Comparison of ENCODE assay signal across 1 cellular context in the genomic region with DNA sequence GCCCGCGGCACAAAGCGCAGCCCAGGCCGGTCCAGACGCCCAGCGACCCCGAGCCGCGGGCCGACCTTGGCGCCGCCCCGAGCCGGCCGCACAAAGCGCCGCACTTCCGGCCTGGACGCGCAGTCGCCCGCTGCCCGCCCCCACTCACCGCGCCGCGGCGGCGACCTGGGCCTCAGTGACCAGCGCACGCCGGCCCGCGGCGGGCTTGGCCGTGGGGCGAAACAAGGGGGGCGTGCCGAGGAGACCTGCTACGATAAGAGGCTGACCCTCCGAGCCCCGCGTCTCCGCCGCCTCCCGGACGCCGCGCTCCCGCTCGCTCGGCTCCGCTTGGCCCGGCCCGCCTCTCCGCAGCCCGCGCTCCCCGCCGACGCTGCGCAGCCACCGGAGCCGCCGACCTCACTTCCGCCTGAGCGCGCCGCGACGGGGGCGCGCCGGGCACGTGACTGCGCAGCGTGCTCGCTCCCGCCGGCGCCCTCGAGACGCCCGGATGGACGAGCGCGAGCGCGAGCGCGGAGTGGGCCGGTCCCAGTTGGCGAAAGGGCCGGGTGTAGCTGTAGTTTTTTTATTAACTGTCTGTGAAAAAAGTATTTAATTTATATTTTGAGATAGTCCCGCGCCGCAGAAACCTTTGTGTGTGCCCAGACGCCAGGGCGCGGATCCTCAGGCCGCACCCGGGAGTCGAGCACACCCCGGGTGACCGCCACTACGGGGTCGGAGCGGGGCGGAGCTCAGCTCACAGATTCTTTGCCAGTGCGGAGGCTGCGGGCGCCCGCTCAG.
TF ChIP-seq lines count a peak whose summit lies in the region.

A gene with protein sequence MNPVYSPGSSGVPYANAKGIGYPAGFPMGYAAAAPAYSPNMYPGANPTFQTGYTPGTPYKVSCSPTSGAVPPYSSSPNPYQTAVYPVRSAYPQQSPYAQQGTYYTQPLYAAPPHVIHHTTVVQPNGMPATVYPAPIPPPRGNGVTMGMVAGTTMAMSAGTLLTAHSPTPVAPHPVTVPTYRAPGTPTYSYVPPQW (minus strand): TSS at position 395 of the 777 bp plus-strand sequence. CDS start 10,814 bp downstream, outside the sequence.

TF ChIP-seq in K562, 482 proteins besides CTCF, POLR2A, EP300 and RAD21 (continued from another document and continues in another):
- TF ChIP-seq, protein P1, sequence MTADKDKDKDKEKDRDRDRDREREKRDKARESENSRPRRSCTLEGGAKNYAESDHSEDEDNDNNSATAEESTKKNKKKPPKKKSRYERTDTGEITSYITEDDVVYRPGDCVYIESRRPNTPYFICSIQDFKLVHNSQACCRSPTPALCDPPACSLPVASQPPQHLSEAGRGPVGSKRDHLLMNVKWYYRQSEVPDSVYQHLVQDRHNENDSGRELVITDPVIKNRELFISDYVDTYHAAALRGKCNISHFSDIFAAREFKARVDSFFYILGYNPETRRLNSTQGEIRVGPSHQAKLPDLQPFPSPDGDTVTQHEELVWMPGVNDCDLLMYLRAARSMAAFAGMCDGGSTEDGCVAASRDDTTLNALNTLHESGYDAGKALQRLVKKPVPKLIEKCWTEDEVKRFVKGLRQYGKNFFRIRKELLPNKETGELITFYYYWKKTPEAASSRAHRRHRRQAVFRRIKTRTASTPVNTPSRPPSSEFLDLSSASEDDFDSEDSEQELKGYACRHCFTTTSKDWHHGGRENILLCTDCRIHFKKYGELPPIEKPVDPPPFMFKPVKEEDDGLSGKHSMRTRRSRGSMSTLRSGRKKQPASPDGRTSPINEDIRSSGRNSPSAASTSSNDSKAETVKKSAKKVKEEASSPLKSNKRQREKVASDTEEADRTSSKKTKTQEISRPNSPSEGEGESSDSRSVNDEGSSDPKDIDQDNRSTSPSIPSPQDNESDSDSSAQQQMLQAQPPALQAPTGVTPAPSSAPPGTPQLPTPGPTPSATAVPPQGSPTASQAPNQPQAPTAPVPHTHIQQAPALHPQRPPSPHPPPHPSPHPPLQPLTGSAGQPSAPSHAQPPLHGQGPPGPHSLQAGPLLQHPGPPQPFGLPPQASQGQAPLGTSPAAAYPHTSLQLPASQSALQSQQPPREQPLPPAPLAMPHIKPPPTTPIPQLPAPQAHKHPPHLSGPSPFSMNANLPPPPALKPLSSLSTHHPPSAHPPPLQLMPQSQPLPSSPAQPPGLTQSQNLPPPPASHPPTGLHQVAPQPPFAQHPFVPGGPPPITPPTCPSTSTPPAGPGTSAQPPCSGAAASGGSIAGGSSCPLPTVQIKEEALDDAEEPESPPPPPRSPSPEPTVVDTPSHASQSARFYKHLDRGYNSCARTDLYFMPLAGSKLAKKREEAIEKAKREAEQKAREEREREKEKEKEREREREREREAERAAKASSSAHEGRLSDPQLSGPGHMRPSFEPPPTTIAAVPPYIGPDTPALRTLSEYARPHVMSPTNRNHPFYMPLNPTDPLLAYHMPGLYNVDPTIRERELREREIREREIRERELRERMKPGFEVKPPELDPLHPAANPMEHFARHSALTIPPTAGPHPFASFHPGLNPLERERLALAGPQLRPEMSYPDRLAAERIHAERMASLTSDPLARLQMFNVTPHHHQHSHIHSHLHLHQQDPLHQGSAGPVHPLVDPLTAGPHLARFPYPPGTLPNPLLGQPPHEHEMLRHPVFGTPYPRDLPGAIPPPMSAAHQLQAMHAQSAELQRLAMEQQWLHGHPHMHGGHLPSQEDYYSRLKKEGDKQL (CRISPR knock-in tag; IDR thresholded peaks at IDR 0.05; ENCODE audit: borderline replicate concordance) = no peak
- TF ChIP-seq SREBF1 (IDR thresholded peaks at IDR 0.05; ENCODE audit: borderline replicate concordance, low read depth, low read length) (no peak), CEBPG (CRISPR knock-in tag; IDR thresholded peaks at IDR 0.05) (no peak), CEBPG (tag; conservative IDR thresholded peaks at IDR 0.05 in 1 of 2, IDR thresholded peaks at IDR 0.05 in 1 of 2) (no peak), ZNF146 (CRISPR knock-in tag; IDR thresholded peaks at IDR 0.05; ENCODE audit: unreplicated experiment) (no peak), MYNN (IDR thresholded peaks at IDR 0.05) (no peak), MYNN (CRISPR knock-in tag; IDR thresholded peaks at IDR 0.05) (no peak), CBFA2T3 (IDR thresholded peaks at IDR 0.05) (no peak), ZNF274 (IDR thresholded peaks at IDR 0.05; ENCODE audit: borderline replicate concordance, low read depth, low read length) (no peak), ZNF324 (CRISPR knock-in tag; IDR thresholded peaks at IDR 0.05) (no peak), ZNF316 (IDR thresholded peaks at IDR 0.05) (no peak), SMARCA4 (IDR thresholded peaks at IDR 0.05) (no peak), CBX2 (IDR thresholded peaks at IDR 0.05; ENCODE audit: insufficient read depth, low read length, poor library complexity, severe bottlenecking) (no peak), BCOR (IDR thresholded peaks at IDR 0.05) (no peak), ESRRB (CRISPR knock-in tag; IDR thresholded peaks at IDR 0.05; ENCODE audit: borderline replicate concordance) (no peak), KDM5B (IDR thresholded peaks at IDR 0.05; ENCODE audit: insufficient replicate concordance, low read depth, low read length) (peak; percentile 77), STAG1 (CRISPR knock-in tag; IDR thresholded peaks at IDR 0.05; ENCODE audit: borderline replicate concordance) (no peak), EWSR1 (IDR thresholded peaks at IDR 0.05; ENCODE audit: borderline replicate concordance, low read depth, partially characterized antibody) (no peak), ETV6 (IDR thresholded peaks at IDR 0.05; ENCODE audit: borderline replicate concordance in 1 of 2, low read depth in 2 of 2, low read length in 1 of 2) (no peak), ETV6 (CRISPR knock-in tag; IDR thresholded peaks at IDR 0.05; ENCODE audit: borderline replicate concordance) (no peak), SRSF7 (optimal IDR thresholded peaks at IDR 0.05; ENCODE audit: low read depth, low read length) (no peak), XRCC5 (IDR thresholded peaks at IDR 0.05; ENCODE audit: low read depth, low read length) (no peak), ZNF232 (CRISPR knock-in tag; IDR thresholded peaks at IDR 0.05) (no peak), NCOA6 (IDR thresholded peaks at IDR 0.05) (0 out of 2 replicates have a peak, but pooled peaks have one; percentile 29), EGR1 (conservative IDR thresholded peaks at IDR 0.05) (no peak), KLF1 (tag; IDR thresholded peaks at IDR 0.05) (peak; percentile 84), ZNF408 (CRISPR knock-in tag; IDR thresholded peaks at IDR 0.05; ENCODE audit: low read depth) (no peak), ATF1 (CRISPR knock-in tag; IDR thresholded peaks at IDR 0.05) (no peak), ATF1 (tag; IDR thresholded peaks at IDR 0.05) (peak; percentile 59), ZNF551 (CRISPR knock-in tag; IDR thresholded peaks at IDR 0.05) (no peak), ZNF197 (CRISPR knock-in tag; IDR thresholded peaks at IDR 0.05; ENCODE audit: low read depth) (peak; percentile 95), SNIP1 (IDR thresholded peaks at IDR 0.05; ENCODE audit: low read depth) (no peak), GABPA (tag; conservative IDR thresholded peaks at IDR 0.05; ENCODE audit: low read depth) (peak; percentile 95), CSDE1 (IDR thresholded peaks at IDR 0.05) (no peak), ILK (tag; IDR thresholded peaks at IDR 0.05; ENCODE audit: borderline replicate concordance, low read depth) (no peak), CREM (IDR thresholded peaks at IDR 0.05; ENCODE audit: low read depth) (peak; percentile 81), TEAD1 (CRISPR knock-in tag; IDR thresholded peaks at IDR 0.05) (0 out of 4 replicates have a peak, but pooled peaks of 1 of the 2 experiments have one; percentile 55), JUNB (CRISPR knock-in tag; conservative IDR thresholded peaks at IDR 0.05) (no peak), HNRNPH1 (optimal IDR thresholded peaks at IDR 0.05; ENCODE audit: low read depth, low read length) (no peak), HNRNPK (IDR thresholded peaks at IDR 0.05; ENCODE audit: low read depth, low read length, poor library complexity, severe bottlenecking) (peak; percentile 32), CHD1 (IDR thresholded peaks at IDR 0.05; ENCODE audit: low read length) (no peak), ZNF695 (CRISPR knock-in tag; IDR thresholded peaks at IDR 0.05) (no peak), CBX1 (IDR thresholded peaks at IDR 0.05; ENCODE audit: low read depth) (peak; percentile 38; the same call in 1 of the 2 replicates)
- TF ChIP-seq, protein P2, sequence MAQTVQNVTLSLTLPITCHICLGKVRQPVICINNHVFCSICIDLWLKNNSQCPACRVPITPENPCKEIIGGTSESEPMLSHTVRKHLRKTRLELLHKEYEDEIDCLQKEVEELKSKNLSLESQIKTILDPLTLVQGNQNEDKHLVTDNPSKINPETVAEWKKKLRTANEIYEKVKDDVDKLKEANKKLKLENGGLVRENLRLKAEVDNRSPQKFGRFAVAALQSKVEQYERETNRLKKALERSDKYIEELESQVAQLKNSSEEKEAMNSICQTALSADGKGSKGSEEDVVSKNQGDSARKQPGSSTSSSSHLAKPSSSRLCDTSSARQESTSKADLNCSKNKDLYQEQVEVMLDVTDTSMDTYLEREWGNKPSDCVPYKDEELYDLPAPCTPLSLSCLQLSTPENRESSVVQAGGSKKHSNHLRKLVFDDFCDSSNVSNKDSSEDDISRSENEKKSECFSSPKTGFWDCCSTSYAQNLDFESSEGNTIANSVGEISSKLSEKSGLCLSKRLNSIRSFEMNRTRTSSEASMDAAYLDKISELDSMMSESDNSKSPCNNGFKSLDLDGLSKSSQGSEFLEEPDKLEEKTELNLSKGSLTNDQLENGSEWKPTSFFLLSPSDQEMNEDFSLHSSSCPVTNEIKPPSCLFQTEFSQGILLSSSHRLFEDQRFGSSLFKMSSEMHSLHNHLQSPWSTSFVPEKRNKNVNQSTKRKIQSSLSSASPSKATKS (CRISPR knock-in tag; IDR thresholded peaks at IDR 0.05) = no peak
- TF ChIP-seq, protein P3, sequence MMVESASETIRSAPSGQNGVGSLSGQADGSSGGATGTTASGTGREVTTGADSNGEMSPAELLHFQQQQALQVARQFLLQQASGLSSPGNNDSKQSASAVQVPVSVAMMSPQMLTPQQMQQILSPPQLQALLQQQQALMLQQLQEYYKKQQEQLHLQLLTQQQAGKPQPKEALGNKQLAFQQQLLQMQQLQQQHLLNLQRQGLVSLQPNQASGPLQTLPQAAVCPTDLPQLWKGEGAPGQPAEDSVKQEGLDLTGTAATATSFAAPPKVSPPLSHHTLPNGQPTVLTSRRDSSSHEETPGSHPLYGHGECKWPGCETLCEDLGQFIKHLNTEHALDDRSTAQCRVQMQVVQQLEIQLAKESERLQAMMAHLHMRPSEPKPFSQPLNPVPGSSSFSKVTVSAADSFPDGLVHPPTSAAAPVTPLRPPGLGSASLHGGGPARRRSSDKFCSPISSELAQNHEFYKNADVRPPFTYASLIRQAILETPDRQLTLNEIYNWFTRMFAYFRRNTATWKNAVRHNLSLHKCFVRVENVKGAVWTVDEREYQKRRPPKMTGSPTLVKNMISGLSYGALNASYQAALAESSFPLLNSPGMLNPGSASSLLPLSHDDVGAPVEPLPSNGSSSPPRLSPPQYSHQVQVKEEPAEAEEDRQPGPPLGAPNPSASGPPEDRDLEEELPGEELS (CRISPR knock-in tag; IDR thresholded peaks at IDR 0.05; ENCODE audit: borderline replicate concordance) = no peak; the same call in 1 of the 2 replicates
- TF ChIP-seq, protein P4, sequence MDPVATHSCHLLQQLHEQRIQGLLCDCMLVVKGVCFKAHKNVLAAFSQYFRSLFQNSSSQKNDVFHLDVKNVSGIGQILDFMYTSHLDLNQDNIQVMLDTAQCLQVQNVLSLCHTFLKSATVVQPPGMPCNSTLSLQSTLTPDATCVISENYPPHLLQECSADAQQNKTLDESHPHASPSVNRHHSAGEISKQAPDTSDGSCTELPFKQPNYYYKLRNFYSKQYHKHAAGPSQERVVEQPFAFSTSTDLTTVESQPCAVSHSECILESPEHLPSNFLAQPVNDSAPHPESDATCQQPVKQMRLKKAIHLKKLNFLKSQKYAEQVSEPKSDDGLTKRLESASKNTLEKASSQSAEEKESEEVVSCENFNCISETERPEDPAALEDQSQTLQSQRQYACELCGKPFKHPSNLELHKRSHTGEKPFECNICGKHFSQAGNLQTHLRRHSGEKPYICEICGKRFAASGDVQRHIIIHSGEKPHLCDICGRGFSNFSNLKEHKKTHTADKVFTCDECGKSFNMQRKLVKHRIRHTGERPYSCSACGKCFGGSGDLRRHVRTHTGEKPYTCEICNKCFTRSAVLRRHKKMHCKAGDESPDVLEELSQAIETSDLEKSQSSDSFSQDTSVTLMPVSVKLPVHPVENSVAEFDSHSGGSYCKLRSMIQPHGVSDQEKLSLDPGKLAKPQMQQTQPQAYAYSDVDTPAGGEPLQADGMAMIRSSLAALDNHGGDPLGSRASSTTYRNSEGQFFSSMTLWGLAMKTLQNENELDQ (CRISPR knock-in tag; IDR thresholded peaks at IDR 0.05; ENCODE audit: borderline replicate concordance) = no peak
- TF ChIP-seq, protein P5, sequence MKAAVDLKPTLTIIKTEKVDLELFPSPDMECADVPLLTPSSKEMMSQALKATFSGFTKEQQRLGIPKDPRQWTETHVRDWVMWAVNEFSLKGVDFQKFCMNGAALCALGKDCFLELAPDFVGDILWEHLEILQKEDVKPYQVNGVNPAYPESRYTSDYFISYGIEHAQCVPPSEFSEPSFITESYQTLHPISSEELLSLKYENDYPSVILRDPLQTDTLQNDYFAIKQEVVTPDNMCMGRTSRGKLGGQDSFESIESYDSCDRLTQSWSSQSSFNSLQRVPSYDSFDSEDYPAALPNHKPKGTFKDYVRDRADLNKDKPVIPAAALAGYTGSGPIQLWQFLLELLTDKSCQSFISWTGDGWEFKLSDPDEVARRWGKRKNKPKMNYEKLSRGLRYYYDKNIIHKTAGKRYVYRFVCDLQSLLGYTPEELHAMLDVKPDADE (conservative IDR thresholded peaks at IDR 0.05; ENCODE audit: control insufficient read depth, low read depth, low read length) = peak; percentile 86
- TF ChIP-seq, protein P6, sequence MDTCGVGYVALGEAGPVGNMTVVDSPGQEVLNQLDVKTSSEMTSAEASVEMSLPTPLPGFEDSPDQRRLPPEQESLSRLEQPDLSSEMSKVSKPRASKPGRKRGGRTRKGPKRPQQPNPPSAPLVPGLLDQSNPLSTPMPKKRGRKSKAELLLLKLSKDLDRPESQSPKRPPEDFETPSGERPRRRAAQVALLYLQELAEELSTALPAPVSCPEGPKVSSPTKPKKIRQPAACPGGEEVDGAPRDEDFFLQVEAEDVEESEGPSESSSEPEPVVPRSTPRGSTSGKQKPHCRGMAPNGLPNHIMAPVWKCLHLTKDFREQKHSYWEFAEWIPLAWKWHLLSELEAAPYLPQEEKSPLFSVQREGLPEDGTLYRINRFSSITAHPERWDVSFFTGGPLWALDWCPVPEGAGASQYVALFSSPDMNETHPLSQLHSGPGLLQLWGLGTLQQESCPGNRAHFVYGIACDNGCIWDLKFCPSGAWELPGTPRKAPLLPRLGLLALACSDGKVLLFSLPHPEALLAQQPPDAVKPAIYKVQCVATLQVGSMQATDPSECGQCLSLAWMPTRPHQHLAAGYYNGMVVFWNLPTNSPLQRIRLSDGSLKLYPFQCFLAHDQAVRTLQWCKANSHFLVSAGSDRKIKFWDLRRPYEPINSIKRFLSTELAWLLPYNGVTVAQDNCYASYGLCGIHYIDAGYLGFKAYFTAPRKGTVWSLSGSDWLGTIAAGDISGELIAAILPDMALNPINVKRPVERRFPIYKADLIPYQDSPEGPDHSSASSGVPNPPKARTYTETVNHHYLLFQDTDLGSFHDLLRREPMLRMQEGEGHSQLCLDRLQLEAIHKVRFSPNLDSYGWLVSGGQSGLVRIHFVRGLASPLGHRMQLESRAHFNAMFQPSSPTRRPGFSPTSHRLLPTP (IDR thresholded peaks at IDR 0.05; ENCODE audit: borderline replicate concordance, extremely low read depth, insufficient read length) = no peak
